In genomic region chr12:117874842-117875434, GRCh38 we compare ENCODE assay signal across 8 cellular contexts.
A peak's percentile ranks its signal among the peaks of the same experiment; 100 is the strongest.
DNase-seq lines count a peak whose midpoint lies in the region; TF ChIP-seq lines count a peak whose summit lies in the region.

No MANE protein-coding gene starts in this region.

- intact Hi-C loops in ovary (cut with DNase I): no loop called here

- peak; percentile 4 to 69 for DNase-seq in NCI-H524 (lab: John Stamatoyannopoulos, UW)
- DNase-seq in NCI-H524 treated with DMSO at 0.1 percent for 48 hours (lab: John Stamatoyannopoulos, UW): no peak
- DNase-seq in RKO (ENCODE audit: low spot score): peak; percentile 67
- peak; percentile 53 for DNase-seq in activated T-helper 9 cell treated with anti-CD3 and anti-CD28 coated beads, Interleukin-2, amount 50 U/mL, for 16 hours (ENCODE audit: low read depth)
- DNase-seq in foreskin melanocyte: peak; percentile 34
- DNase-seq in ovary: peak; percentile 35 to 77 (median 52)
- peak; percentile 83 for DNase-seq in type B pancreatic cell (ENCODE audit: extremely low spot score, unreplicated experiment)

- no peaks in the 10 kb centered on the region for H3K36me3 Mint-ChIP-seq in type B pancreatic cell

- H3K27me3 Mint-ChIP-seq in type B pancreatic cell: peaks cover 16% of the 10 kb centered on the region

- no peak overlapping the region for H3K27ac Mint-ChIP-seq in type B pancreatic cell

- H3K4me1 Mint-ChIP-seq in type B pancreatic cell (ENCODE audit: unreplicated experiment): peaks cover 11% of the 10 kb centered on the region

- no peaks in the 10 kb centered on the region for H3K4me1 ChIP-seq in ovary (ENCODE audit: insufficient read depth)

- peak overlapping the region; percentile 44 for H3K4me3 Mint-ChIP-seq in type B pancreatic cell

- H3K4me3 ChIP-seq in ovary: no peak overlapping the region

- no peak overlapping the region for H3K27ac ChIP-seq in ovary

- no peaks in the 10 kb centered on the region for H3K36me3 ChIP-seq in ovary

- no peaks in the 10 kb centered on the region for H3K27me3 ChIP-seq in ovary

- peak in 2 of 3 donors; percentile 43 to 45 for TF ChIP-seq CTCF in ovary (IDR thresholded peaks at IDR 0.05)
- peak; percentile 92 for TF ChIP-seq CTCF in type B pancreatic cell (conservative IDR thresholded peaks at IDR 0.05)

- WGBS in ovary, 3 donors: 19 to 25% (median 24%) methylated on average over 19 of the region's 19 CpGs

- H3K9me3 ChIP-seq in ovary: peaks cover 0 to 3% of the 10 kb centered on the region in 2 donors

- TF ChIP-seq EP300 in Ishikawa (IDR thresholded peaks at IDR 0.05; ENCODE audit: borderline replicate concordance): no peak
- TF ChIP-seq EP300 in ovary (IDR thresholded peaks at IDR 0.05): no peak

- no peak for TF ChIP-seq POLR2A in ovary (IDR thresholded peaks at IDR 0.05)

- TF ChIP-seq RAD21 in Ishikawa (IDR thresholded peaks at IDR 0.05; ENCODE audit: low read depth): peak; percentile 84

- H3K9me3 Mint-ChIP-seq in type B pancreatic cell: no peaks in the 10 kb centered on the region

TF ChIP-seq in Ishikawa, 13 proteins besides CTCF, POLR2A, EP300 and RAD21:
- TF ChIP-seq FOXM1 (IDR thresholded peaks at IDR 0.05; ENCODE audit: borderline replicate concordance, low read depth): no peak
- TF ChIP-seq NFIC (IDR thresholded peaks at IDR 0.05): no peak
- TF ChIP-seq TCF12 (IDR thresholded peaks at IDR 0.05; ENCODE audit: low read depth): no peak
- no peak for TF ChIP-seq CREB1 (IDR thresholded peaks at IDR 0.05; ENCODE audit: low read depth)
- no peak for TF ChIP-seq YY1 (IDR thresholded peaks at IDR 0.05; ENCODE audit: low read depth)
- TF ChIP-seq, protein P1, sequence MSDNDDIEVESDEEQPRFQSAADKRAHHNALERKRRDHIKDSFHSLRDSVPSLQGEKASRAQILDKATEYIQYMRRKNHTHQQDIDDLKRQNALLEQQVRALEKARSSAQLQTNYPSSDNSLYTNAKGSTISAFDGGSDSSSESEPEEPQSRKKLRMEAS (IDR thresholded peaks at IDR 0.05): no peak
- no peak for TF ChIP-seq EGR1 (IDR thresholded peaks at IDR 0.05)
- TF ChIP-seq REST (IDR thresholded peaks at IDR 0.05; ENCODE audit: low read depth): no peak
- TF ChIP-seq USF1 (IDR thresholded peaks at IDR 0.05): no peak
- TF ChIP-seq CEBPB (IDR thresholded peaks at IDR 0.05): no peak
- no peak for TF ChIP-seq ZBTB7A (IDR thresholded peaks at IDR 0.05; ENCODE audit: low read depth)
- TF ChIP-seq TEAD4 (IDR thresholded peaks at IDR 0.05): no peak
- TF ChIP-seq TAF1 (IDR thresholded peaks at IDR 0.05; ENCODE audit: low read depth): no peak
